8 cellular contexts compared by ENCODE assay signal in the genomic region with DNA sequence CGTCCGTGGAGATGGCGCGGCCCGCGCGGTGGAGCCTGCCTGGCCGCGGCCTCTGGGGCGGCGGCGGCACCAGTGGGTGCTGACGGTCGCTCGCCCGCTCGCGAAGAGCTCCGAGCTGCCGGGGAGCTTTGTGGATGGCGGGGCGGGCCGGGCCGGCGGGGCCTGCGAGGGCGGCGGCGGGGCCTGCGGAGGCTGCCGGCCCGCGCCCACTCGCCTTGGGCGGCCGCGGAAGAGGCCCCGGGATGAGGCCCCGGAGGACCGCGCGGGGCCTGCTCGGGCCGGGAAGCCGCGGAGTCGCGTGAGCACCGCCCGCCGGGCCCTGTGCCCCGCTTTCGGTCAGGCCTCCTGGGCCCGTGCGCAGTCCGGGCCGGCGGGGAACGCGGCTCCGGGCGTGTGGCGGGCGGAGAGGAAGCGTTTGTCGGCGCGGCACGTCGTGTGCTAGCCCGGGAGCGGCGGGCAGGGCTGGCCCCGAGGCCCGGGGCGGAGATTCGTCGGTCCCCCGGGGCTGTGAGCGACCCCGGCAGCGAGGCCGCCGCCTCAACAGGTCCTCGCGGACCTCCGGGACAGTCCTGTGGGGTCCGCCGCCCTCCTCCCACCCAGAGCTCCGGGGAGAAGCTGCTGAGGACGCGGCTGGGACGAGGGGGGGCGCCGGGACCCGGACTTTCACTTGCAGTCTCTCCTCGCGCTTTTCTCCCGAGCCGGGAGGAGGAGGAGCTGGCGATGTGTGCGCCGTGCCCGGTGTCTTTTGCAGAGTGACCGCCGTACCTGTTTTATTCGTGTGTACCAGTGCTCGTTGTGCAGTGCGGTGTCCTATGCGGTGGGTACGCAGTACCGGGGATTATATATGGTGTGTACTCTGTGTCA. TPM values are rescaled to one million over a fixed set of nuclear protein-coding genes. Genes with fewer than 3 reads are reported as not detected.
DNase-seq lines count a peak whose midpoint lies in the region; ATAC-seq, FAIRE-seq and TF ChIP-seq lines count a peak whose summit lies in the region.

No MANE protein-coding gene starts in this region.

- ATAC-seq in GM19467 (IDR thresholded peaks at IDR 0.05; ENCODE audit: unreplicated experiment) (peak; percentile 29), left ventricle myocardium superior (peak; percentile 55)

- peak; percentile 16 for TF ChIP-seq POLR2A in prostate gland (IDR thresholded peaks at IDR 0.05)

- no peaks in the 10 kb centered on the region for H3F3A ChIP-seq in SU-DHL-6 (ENCODE audit: insufficient read depth)

- under 1% methylated on average over 88 of the region's 112 CpGs for WGBS in prostate gland

- H3K27ac ChIP-seq in SU-DHL-6 (ENCODE audit: low read depth, low read length) = no peak overlapping the region
- H3K27ac ChIP-seq in prostate gland = peak overlapping the region; percentile 98

- no peak overlapping the region for H3K9ac ChIP-seq in SU-DHL-6 (ENCODE audit: low read length)

- H3K36me3 ChIP-seq in SU-DHL-6 (ENCODE audit: low read length) (no peaks in the 10 kb centered on the region), prostate gland (no peaks in the 10 kb centered on the region)

- in situ Hi-C loops in Caki2 (cut with HindIII; ENCODE audit: low pct_unique_long_range_greater_than_20kb, low sequenced_read_pairs) = no loop called here

- H2AFZ ChIP-seq in SU-DHL-6 (ENCODE audit: low read depth, low read length, severe bottlenecking) = no peak overlapping the region

- TF ChIP-seq CTCF in SU-DHL-6 (IDR thresholded peaks at IDR 0.05; ENCODE audit: insufficient read depth, low read length, poor library complexity, severe bottlenecking) (no peak), prostate gland (IDR thresholded peaks at IDR 0.05) (no peak)

- no peaks in the 10 kb centered on the region for H3K9me2 ChIP-seq in SU-DHL-6 (replicated peaks; ENCODE audit: insufficient read depth, low read length)

- intact Hi-C loops in left ventricle myocardium superior (cut with micrococcal nuclease) = no loop called here
- intact Hi-C loops in prostate gland (cut with DNase I) = no loop called here

- H4K20me1 ChIP-seq in SU-DHL-6 (ENCODE audit: low read depth, low read length) = no peaks in the 10 kb centered on the region

- peaks cover 4% of the 10 kb centered on the region for H3K4me1 ChIP-seq in prostate gland (replicated peaks)

- H3K27me3 ChIP-seq in SU-DHL-6 (ENCODE audit: low read length) = no peaks in the 10 kb centered on the region
- no peaks in the 10 kb centered on the region for H3K27me3 ChIP-seq in prostate gland (replicated peaks; ENCODE audit: insufficient read depth)

- no peaks in the 10 kb centered on the region for H3K9me3 ChIP-seq in SU-DHL-6 (ENCODE audit: insufficient read depth, low read length)
- no peaks in the 10 kb centered on the region for H3K9me3 ChIP-seq in prostate gland

- H3K4me3 ChIP-seq in SU-DHL-6 (ENCODE audit: insufficient read depth, low read length, poor library complexity, severe bottlenecking) = no peak overlapping the region
- H3K4me3 ChIP-seq in prostate gland = peak overlapping the region; percentile 79 to 87

- DNase-seq in Caki2 (ENCODE audit: low read depth) (peak; percentile 65), HK-2 (ENCODE audit: unreplicated experiment) (peak; percentile 49), amniotic epithelial cell (ENCODE audit: low read depth) (peak; percentile 44), left ventricle myocardium superior (peak; percentile 78), prostate gland (ENCODE audit: low spot score) (peak; percentile 61), urothelium cell line (ENCODE audit: low spot score) (peak; percentile 17)

- no peaks in the 10 kb centered on the region for H3K79me2 ChIP-seq in SU-DHL-6 (ENCODE audit: insufficient read depth, low read length)

- FAIRE-seq in urothelium cell line (lab: Jason Lieb, UNC) = no peak

- peak overlapping the region; percentile 25 for H3K4me2 ChIP-seq in SU-DHL-6 (ENCODE audit: low read depth, low read length, poor library complexity, severe bottlenecking)

RNA-seq across cellular contexts. Expression of gene ZMYND11, which starts 0.6 kb away (rescaled TPM):
- 44.7 and 49.4 TPM in 2 replicates for total RNA-seq in Caki2 (2014; rRNA removed; shearing (Covaris generic); ENCODE audit: low replicate concordance)
- total RNA-seq in left ventricle myocardium superior = 80.7 TPM
- 10 to 100 TPM; 66.6 to 78.1 TPM for total RNA-seq in prostate gland

Comparison
In these comparisons a context has a peak if more than half of its experiments do, and no peak if none do; other contexts are left out.
1. DNase-seq: peak in every context shown above with its lines; median percentile 78 in left ventricle myocardium superior; 65 in Caki2; 61 in prostate gland; 49 in HK-2; 44 in amniotic epithelial cell; 17 in urothelium cell line.